8 cellular contexts compared by ENCODE assay signal in genomic region chr16:27269300-27270150, GRCh38. TPM values are rescaled to one million over a fixed set of nuclear protein-coding genes. Genes with fewer than 3 reads are reported as not detected.
DNase-seq lines count a peak whose midpoint lies in the region; ATAC-seq, FAIRE-seq and TF ChIP-seq lines count a peak whose summit lies in the region.

No MANE protein-coding gene starts in this region.

- H3K79me2 ChIP-seq in K562 (ENCODE audit: control insufficient read depth, insufficient read depth, low read length) = peaks cover 27% of the 10 kb centered on the region

- CTCF ChIA-PET in K562 (lab: Yijun Ruan, JAX; ENCODE audit: low intra/inter-chr PET ratio) = no interaction called here

- H3K36me3 ChIP-seq in right atrium auricular region (no peaks in the 10 kb centered on the region), K562 (ENCODE audit: control insufficient read depth, insufficient read depth, low read length) (no peaks in the 10 kb centered on the region; the same call in 2 of the 3 replicates), mucosa of stomach (ENCODE audit: control insufficient read depth, insufficient read depth, low read length) (no peaks in the 10 kb centered on the region), aorta (ENCODE audit: control insufficient read depth in 1 of 2, insufficient read depth in 2 of 2, low read length in 1 of 2) (no peaks in the 10 kb centered on the region)

- H3K4me1 ChIP-seq in right atrium auricular region = peaks cover 0 to 20% of the 10 kb centered on the region in 2 donors
- H3K4me1 ChIP-seq in K562 (replicated peaks in 1 of 2; ENCODE audit: control insufficient read depth in 2 of 2, insufficient read depth in 2 of 2, low read length in 2 of 2) = peaks cover 4 to 7% of the 10 kb centered on the region in 2 experiments; a peak in 3 of 5 replicates
- H3K4me1 ChIP-seq in mucosa of stomach (ENCODE audit: control insufficient read depth, insufficient read depth, low read length) = peaks cover 5% of the 10 kb centered on the region
- H3K4me1 ChIP-seq in aorta (ENCODE audit: control insufficient read depth in 1 of 2, insufficient read depth in 2 of 2, low read length in 2 of 2) = no peaks in the 10 kb centered on the region

- no peak for TF ChIP-seq RAD21 in K562 (CRISPR knock-in tag; conservative IDR thresholded peaks at IDR 0.05 in 1 of 2, IDR thresholded peaks at IDR 0.05 in 1 of 2)

- no peak for TF ChIP-seq EP300 in K562 (IDR thresholded peaks at IDR 0.05; ENCODE audit: low read length)

- H3K4me3 ChIP-seq in right atrium auricular region = peak overlapping the region in 1 of 2 donors; percentile 85
- peak overlapping the region; percentile 72 for H3K4me3 ChIP-seq in K562
- peak overlapping the region; percentile 85 for H3K4me3 ChIP-seq in mucosa of stomach (ENCODE audit: low read length)
- no peak overlapping the region for H3K4me3 ChIP-seq in aorta (ENCODE audit: low read length in 2 of 2)

- in situ Hi-C loops in K562 (cut with MboI) = no loop called here

- no TSS peak for BruUV-seq in K562 (replicated peaks; lab: Mats Ljungman, UMichigan)

- TF ChIP-seq POLR2A in K562 (conservative IDR thresholded peaks at IDR 0.05) = no peak

- FAIRE-seq in K562 (lab: Jason Lieb, UNC) = no peak

- DNase-seq in right atrium auricular region (ENCODE audit: low spot score) = no peak
- no peak for DNase-seq in Right ventricle myocardium inferior (ENCODE audit: missing footprints)
- no peak for DNase-seq in K562 (ENCODE audit: extremely low read depth in 1 of 4, low spot score in 3 of 4)
- DNase-seq in aorta = no peak
- no peak for DNase-seq in left colon
- no peak for DNase-seq in effector CD8-positive, alpha-beta T cell (lab: John Stamatoyannopoulos, UW)

- H3K9me1 ChIP-seq in K562 (ENCODE audit: control insufficient read depth, insufficient read depth, low read length) = no peaks in the 10 kb centered on the region

- intact Hi-C loops in Right ventricle myocardium inferior (cut with DNase I) (loop anchor here (5.0 kb wide), 2 partner anchors 48 to 67 kb away; partner anchors contain the start of gene KDM8), K562 (cut with micrococcal nuclease) (loop anchor here (2.0 kb wide), 1 partner anchor 35 kb away; no protein-coding TSS in a partner anchor), aorta (cut with DNase I) (no loop called here), left colon (cut with DNase I, micrococcal nuclease) (loop anchor here in 1 of 2 donors (10.0 kb wide), 1 partner anchor 45 kb away; the partner anchor contains the start of gene IL4R)

- H3K9me3 ChIP-seq in right atrium auricular region (no peaks in the 10 kb centered on the region), K562 (replicated peaks; ENCODE audit: control insufficient read depth, insufficient read depth, low read depth, low read length) (no peaks in the 10 kb centered on the region), mucosa of stomach (ENCODE audit: control insufficient read depth, low read length) (no peaks in the 10 kb centered on the region), aorta (ENCODE audit: control insufficient read depth, low read length) (no peaks in the 10 kb centered on the region)

- no peak for ATAC-seq in Right ventricle myocardium inferior
- 0 out of 3 replicates have a peak, but pooled peaks have one; percentile 9 for ATAC-seq in K562
- ATAC-seq in GM21825 (IDR thresholded peaks at IDR 0.05; ENCODE audit: unreplicated experiment) = no peak
- ATAC-seq in aorta (ENCODE audit: low FRiP score) = no peak
- no peak for ATAC-seq in left colon

- H3K4me2 ChIP-seq in K562 (ENCODE audit: insufficient read depth, low read length) = peak overlapping the region; percentile 97

- no peaks in the 10 kb centered on the region for H4K20me1 ChIP-seq in K562 (replicated peaks; ENCODE audit: control insufficient read depth, insufficient read depth, low read length)

- POLR2A ChIA-PET in K562 (lab: Yijun Ruan, JAX) = interaction anchor here (1.1 to 1.3 kb wide), 3 partner anchors 10 to 70 kb away, joined by 3 to 4 read pairs (median 3); no protein-coding TSS in a partner anchor

- no peaks in the 10 kb centered on the region for H3K27me3 ChIP-seq in right atrium auricular region
- H3K27me3 ChIP-seq in K562 (ENCODE audit: control insufficient read depth in 2 of 2, insufficient read depth in 2 of 2, low read length in 2 of 2) = no peaks in the 10 kb centered on the region
- H3K27me3 ChIP-seq in mucosa of stomach (ENCODE audit: control insufficient read depth, insufficient read depth, low read length) = no peaks in the 10 kb centered on the region
- no peaks in the 10 kb centered on the region for H3K27me3 ChIP-seq in aorta (ENCODE audit: control insufficient read depth in 1 of 2, insufficient read depth in 2 of 2, low read length in 1 of 2)

- no peak for TF ChIP-seq CTCF in right atrium auricular region (IDR thresholded peaks at IDR 0.05)
- no peak for TF ChIP-seq CTCF in K562 (IDR thresholded peaks at IDR 0.05 in 2 of 3, conservative IDR thresholded peaks at IDR 0.05 in 1 of 3; ENCODE audit: insufficient read depth in 2 of 3, low read depth in 1 of 3, low read length in 3 of 3)

- peak overlapping the region; percentile 87 to 89 for H3K27ac ChIP-seq in right atrium auricular region
- H3K27ac ChIP-seq in K562 (ENCODE audit: extremely low read depth, low read depth, low read length) = peak overlapping the region; percentile 95
- H3K27ac ChIP-seq in aorta (ENCODE audit: low read depth in 1 of 2, low read length in 2 of 2) = no peak overlapping the region

- 28% methylated on average over 9 of the region's 9 CpGs for WGBS in K562 (ENCODE audit: insufficient coverage, low coverage, missing lambda C conversion rate)
- 82 to 85% methylated on average over 9 of the region's 9 CpGs for WGBS in aorta, 2 donors

- peak overlapping the region; percentile 98 for H2AFZ ChIP-seq in K562 (ENCODE audit: low read depth, low read length)

- H3K9ac ChIP-seq in K562 (ENCODE audit: insufficient read depth in 1 of 2, low read depth in 2 of 2, low read length in 2 of 2) (peak overlapping the region; percentile 94 to 97), mucosa of stomach (ENCODE audit: low read length) (peak overlapping the region; percentile 80)

TF ChIP-seq in K562, 482 proteins besides CTCF, POLR2A, EP300 and RAD21 (continues in another document):
- 0 out of 2 replicates have a peak, but pooled peaks have one; percentile 8 for TF ChIP-seq BCOR (IDR thresholded peaks at IDR 0.05)
- TF ChIP-seq ZBED1 (IDR thresholded peaks at IDR 0.05) = no peak
- TF ChIP-seq ZSCAN29 (IDR thresholded peaks at IDR 0.05) = no peak
- TF ChIP-seq NR2C2 (CRISPR knock-in tag; IDR thresholded peaks at IDR 0.05) = no peak
- TF ChIP-seq NR2C2 (tag; IDR thresholded peaks at IDR 0.05) = 0 out of 2 replicates have a peak, but pooled peaks have one; percentile 17
- TF ChIP-seq SMARCE1 (IDR thresholded peaks at IDR 0.05) = 0 out of 2 replicates have a peak, but pooled peaks have one; percentile 20
- no peak for TF ChIP-seq NCOA2 (IDR thresholded peaks at IDR 0.05; ENCODE audit: partially characterized antibody in 2 of 2)
- peak; percentile 29; the same call in 1 of the 2 replicates for TF ChIP-seq SMARCA4 (IDR thresholded peaks at IDR 0.05)
- TF ChIP-seq JUNB (CRISPR knock-in tag; conservative IDR thresholded peaks at IDR 0.05) = no peak

RNA-seq across cellular contexts. Expression of gene NSMCE1, which starts 1.0 kb away (rescaled TPM):
- 10 to 100 TPM; 24.0 to 35.8 TPM for total RNA-seq in right atrium auricular region
- total RNA-seq in Right ventricle myocardium inferior = 35.8 TPM
- 22.3 and 37.0 TPM in 2 replicates for total RNA-seq in K562 (2011; cell fraction: chromatin; rRNA removed; ENCODE audit: low replicate concordance)
- total RNA-seq in K562 (2011; cell fraction: nucleolus; rRNA removed) = 23.3 and 23.8 TPM in 2 replicates
- 19.3 and 24.7 TPM in 2 replicates for total RNA-seq in K562 (2011; cell fraction: nucleoplasm; rRNA removed)
- 61.5 and 69.8 TPM in 2 replicates for total RNA-seq in K562 (2014; rRNA removed)
- 50.6 and 57.1 TPM in 2 replicates for total RNA-seq in K562 (2014; rRNA removed; fragmentation: Illumina TruSeq; extraction: Trizol)
- 50.6 and 56.0 TPM in 2 replicates for total RNA-seq in K562 (2015; rRNA removed; fragmentation: Illumina TruSeq; extraction: Trizol)
- 59.5 and 68.2 TPM in 2 replicates for total RNA-seq in K562 (2021)
- 48.6 and 52.1 TPM in 2 replicates for polyA plus RNA-seq in K562 (2011; rRNA removed)
- polyA plus RNA-seq in K562 (2011; cell fraction: cytosol; rRNA removed) = 38.3 and 39.1 TPM in 2 replicates
- 18.3 and 19.4 TPM in 2 replicates for polyA plus RNA-seq in K562 (2011; cell fraction: nucleus; rRNA removed)
- polyA plus RNA-seq in K562 (2012) = 99.9 and 101 TPM in 2 replicates
- 77.9 and 79.2 TPM in 2 replicates for polyA plus RNA-seq in K562 (2014; fragmentation: Illumina TruSeq; extraction: Trizol)
- 100 to 1,000 TPM; 154 to 163 TPM for polyA plus RNA-seq in K562 (2014; fragmentation: Nextera tagmentation; extraction: Ambion mirVana)
- polyA plus RNA-seq in K562 (2014; rRNA removed) = 61.6 and 63.5 TPM in 2 replicates
- 39.9 and 49.7 TPM in 2 replicates for polyA minus RNA-seq in K562 (2011; rRNA and poly(A)+ RNA removed)
- polyA minus RNA-seq in K562 (2011; cell fraction: cytosol; rRNA and poly(A)+ RNA removed) = 17.9 and 18.6 TPM in 2 replicates
- polyA minus RNA-seq in K562 (2011; cell fraction: nucleus; rRNA and poly(A)+ RNA removed) = 7.3 and 15.7 TPM in 2 replicates
- 10 to 100 TPM; 34.6 to 39.1 TPM for total RNA-seq in aorta
- polyA plus RNA-seq in aorta = 10 to 100 TPM; 71.0 to 74.2 TPM
- total RNA-seq in left colon = 10 to 100 TPM; 44.4 to 44.7 TPM

RNA-seq across cellular contexts. Expression of gene IL4R, which starts 44.2 kb away (rescaled TPM):
- total RNA-seq in right atrium auricular region = 10 to 100 TPM; 11.9 to 35.5 TPM
- 11.1 TPM for total RNA-seq in Right ventricle myocardium inferior
- total RNA-seq in K562 (2011; cell fraction: chromatin; rRNA removed; ENCODE audit: low replicate concordance) = 7.2 and 21.7 TPM in 2 replicates
- total RNA-seq in K562 (2011; cell fraction: nucleolus; rRNA removed) = 11.1 and 17.7 TPM in 2 replicates
- total RNA-seq in K562 (2011; cell fraction: nucleoplasm; rRNA removed) = 10.4 and 11.7 TPM in 2 replicates
- total RNA-seq in K562 (2014; rRNA removed) = 3.3 and 3.5 TPM in 2 replicates
- total RNA-seq in K562 (2014; rRNA removed; fragmentation: Illumina TruSeq; extraction: Trizol) = 1.9 and 2.4 TPM in 2 replicates
- total RNA-seq in K562 (2015; rRNA removed; fragmentation: Illumina TruSeq; extraction: Trizol) = 3.3 and 3.8 TPM in 2 replicates
- 5.2 and 5.5 TPM in 2 replicates for total RNA-seq in K562 (2021)
- 5.8 and 6.2 TPM in 2 replicates for polyA plus RNA-seq in K562 (2011; rRNA removed)
- polyA plus RNA-seq in K562 (2011; cell fraction: cytosol; rRNA removed) = 6.4 and 8.7 TPM in 2 replicates
- polyA plus RNA-seq in K562 (2011; cell fraction: nucleus; rRNA removed) = 5.5 and 7.6 TPM in 2 replicates
- polyA plus RNA-seq in K562 (2012) = 4.9 and 5.9 TPM in 2 replicates
- polyA plus RNA-seq in K562 (2014; fragmentation: Illumina TruSeq; extraction: Trizol) = 3.9 and 4.1 TPM in 2 replicates
- under 1 TPM; 0.17 to 0.38 TPM for polyA plus RNA-seq in K562 (2014; fragmentation: Nextera tagmentation; extraction: Ambion mirVana)
- polyA plus RNA-seq in K562 (2014; rRNA removed) = 3.0 and 3.3 TPM in 2 replicates
- polyA minus RNA-seq in K562 (2011; rRNA and poly(A)+ RNA removed) = 5.1 and 6.8 TPM in 2 replicates
- 3.2 and 7.3 TPM in 2 replicates for polyA minus RNA-seq in K562 (2011; cell fraction: cytosol; rRNA and poly(A)+ RNA removed)
- polyA minus RNA-seq in K562 (2011; cell fraction: nucleus; rRNA and poly(A)+ RNA removed) = 6.9 and 9.8 TPM in 2 replicates
- 100 to 1,000 TPM in 1 of 2 donors, 10 to 100 TPM in 1; 91.7 to 138 TPM for total RNA-seq in aorta
- 10 to 100 TPM in 1 of 2 donors, 1 to 10 TPM in 1; 7.5 to 50.7 TPM for polyA plus RNA-seq in aorta
- total RNA-seq in left colon = 100 to 1,000 TPM; 118 to 140 TPM

Comparison
In these comparisons a context has a peak if more than half of its experiments do, and no peak if none do; other contexts are left out.
1. H3K27ac ChIP-seq: peak in right atrium auricular region (2 of 2) and K562 (single experiment); none in aorta (0 of 2).
2. H3K4me3 ChIP-seq: peak in K562 (single experiment) and mucosa of stomach (single experiment); none in aorta (0 of 2).
3. intact Hi-C loops: an anchor here in Right ventricle myocardium inferior (5.0 kb wide) and K562 (2.0 kb wide); none called in aorta.